In the genomic region with DNA sequence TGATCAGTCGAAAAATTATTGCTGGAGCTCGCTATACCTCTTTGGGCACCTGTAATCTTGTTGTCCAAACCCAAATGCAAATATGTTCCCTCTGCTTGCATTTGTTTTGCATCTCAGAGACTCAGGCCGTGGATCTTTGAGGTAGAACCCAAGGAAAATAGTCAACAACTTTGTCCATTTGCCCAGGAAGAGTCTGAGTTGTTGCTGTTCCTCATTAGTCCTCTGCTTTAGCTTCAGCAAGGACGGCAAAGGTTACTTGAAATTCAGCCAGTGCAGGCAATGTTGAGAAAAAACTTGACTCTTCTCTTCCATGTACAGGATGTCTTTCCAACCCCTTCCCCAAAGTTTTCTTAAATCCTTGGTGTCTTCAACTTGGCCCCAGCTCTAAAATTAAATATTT, we compare ENCODE assay signal across 14 cellular contexts. TPM values are rescaled to one million over a fixed set of nuclear protein-coding genes. Genes with fewer than 3 reads are reported as not detected.
DNase-seq lines count a peak whose midpoint lies in the region; ATAC-seq, FAIRE-seq and TF ChIP-seq lines count a peak whose summit lies in the region.
"Had no signal": no experiment of that assay in that cellular context is flagged by ENCODE, and none has a peak within 500 bp of the region (broad histone marks: within the 10 kb centered on the region; RNA-seq: fewer than 3 reads in every experiment).

No MANE protein-coding gene starts in this region.

- H3K27ac ChIP-seq in psoas muscle, result peak overlapping the region; percentile 97
- peak overlapping the region; percentile 43 to 99 for H3K27ac ChIP-seq in aorta (ENCODE audit: low read depth in 1 of 2, low read length in 2 of 2)

- no peaks in the 10 kb centered on the region for H3K9me3 ChIP-seq in psoas muscle
- H3K9me3 ChIP-seq in aorta (ENCODE audit: control insufficient read depth, low read length), result no peaks in the 10 kb centered on the region

- intact Hi-C loops in Right ventricle myocardium superior (cut with DNase I) (loop anchor here (5.0 kb wide), 1 partner anchor 37 kb away; no protein-coding TSS in a partner anchor), cardiac septum (cut with DNase I) (loop anchor here (1.0 kb wide), 1 partner anchor 46 kb away; the partner anchor contains the start of gene PDK4), psoas muscle (cut with DNase I) (loop anchor here in 1 of 2 donors (1.0 kb wide), 1 partner anchor 46 kb away; the partner anchor contains the start of gene PDK4), aorta (cut with DNase I) (loop anchor here in 1 of 2 donors (1.0 kb wide), 1 partner anchor 46 kb away; the partner anchor contains the start of gene PDK4)

- H3K4me3 Mint-ChIP-seq in endothelial cell (ENCODE audit: unreplicated experiment), result no peak overlapping the region
- H3K4me3 Mint-ChIP-seq: central memory CD8-positive, alpha-beta T cell had no signal

- no peaks in the 10 kb centered on the region for H3K9me3 Mint-ChIP-seq in endothelial cell (ENCODE audit: unreplicated experiment)
- H3K9me3 Mint-ChIP-seq: central memory CD8-positive, alpha-beta T cell had no signal

- TF ChIP-seq CTCF in psoas muscle (IDR thresholded peaks at IDR 0.05) (no peak), endothelial cell (IDR thresholded peaks at IDR 0.05; ENCODE audit: unreplicated experiment) (no peak)

- no peak for FAIRE-seq in frontal cortex (lab: Jason Lieb, UNC)
- FAIRE-seq: A204.1, GM12892 had no signal

- peak; percentile 22 for ATAC-seq in Right ventricle myocardium superior (ENCODE audit: poor library complexity)
- ATAC-seq in psoas muscle, result no peak
- ATAC-seq in aorta (ENCODE audit: low FRiP score), result no peak
- ATAC-seq in GM18519 (IDR thresholded peaks at IDR 0.05; ENCODE audit: low FRiP score, unreplicated experiment), result no peak

- H3K4me3 ChIP-seq in psoas muscle (peak overlapping the region; percentile 49), aorta (ENCODE audit: low read length in 2 of 2) (no peak overlapping the region)

- no peaks in the 10 kb centered on the region for H3K4me1 Mint-ChIP-seq in endothelial cell (ENCODE audit: unreplicated experiment)
- H3K4me1 Mint-ChIP-seq: central memory CD8-positive, alpha-beta T cell had no signal

- H3K27me3 ChIP-seq in psoas muscle (ENCODE audit: insufficient read depth in 3 of 3, low read length in 2 of 3), result no peaks in the 10 kb centered on the region
- H3K27me3 ChIP-seq in aorta (ENCODE audit: control insufficient read depth in 1 of 2, insufficient read depth in 2 of 2, low read length in 1 of 2), result no peaks in the 10 kb centered on the region

- H3K36me3 ChIP-seq in psoas muscle (ENCODE audit: insufficient read depth in 1 of 2, low read depth in 1 of 2), result no peaks in the 10 kb centered on the region
- H3K36me3 ChIP-seq in aorta (ENCODE audit: control insufficient read depth in 1 of 2, insufficient read depth in 2 of 2, low read length in 1 of 2), result no peaks in the 10 kb centered on the region

- no peak overlapping the region for H3K27ac Mint-ChIP-seq in endothelial cell (ENCODE audit: unreplicated experiment)

- no peaks in the 10 kb centered on the region for H3K36me3 Mint-ChIP-seq in endothelial cell (ENCODE audit: low read depth, unreplicated experiment)

- DNase-seq in Right ventricle myocardium superior (no peak), cardiac septum (ENCODE audit: low spot score) (no peak), frontal cortex (ENCODE audit: low spot score in 2 of 2) (peak; percentile 18 to 43), psoas muscle (no peak), aorta (no peak), Ammon's horn (ENCODE audit: low spot score) (no peak), endothelial cell (ENCODE audit: low spot score) (no peak)
- DNase-seq: MM.1S, NCI-H2227 treated with DMSO at 0.1 percent for 48 hours, SHP77 treated with DMSO at 0.1 percent for 48 hours had no signal

- H3K4me1 ChIP-seq in psoas muscle, result peaks cover 57% of the 10 kb centered on the region
- peaks cover 2 to 4% of the 10 kb centered on the region in 2 donors for H3K4me1 ChIP-seq in aorta (ENCODE audit: control insufficient read depth in 1 of 2, insufficient read depth in 2 of 2, low read length in 2 of 2)

- H3K27me3 Mint-ChIP-seq in endothelial cell (ENCODE audit: unreplicated experiment), result no peaks in the 10 kb centered on the region

- WGBS in psoas muscle, 3 donors, result 15 to 35% (median 24%) methylated on average over 4 of the region's 4 CpGs
- 51 to 69% methylated on average over 4 of the region's 4 CpGs for WGBS in aorta, 2 donors

RNA-seq across cellular contexts. Expression of gene PDK4, which starts 45.8 kb away (rescaled TPM):
- total RNA-seq in Right ventricle myocardium superior, result 374 TPM
- 49.0 TPM for total RNA-seq in cardiac septum
- 2.9 TPM for total RNA-seq in frontal cortex
- 1,000 to 10,000 TPM in 2 of 4 donors, 100 to 1,000 TPM in 2; 386 to 3,046 (median 1,769) TPM for total RNA-seq in psoas muscle
- polyA plus RNA-seq in psoas muscle, result 1,000 to 10,000 TPM in 2 of 3 donors, 100 to 1,000 TPM in 1; 174 to 2,971 (median 2,751) TPM
- 100 to 1,000 TPM in 1 of 2 donors, 10 to 100 TPM in 1; 34.1 to 294 TPM for total RNA-seq in aorta
- polyA plus RNA-seq in aorta, result 100 to 1,000 TPM; 108 to 126 TPM
- 0.23 TPM for total RNA-seq in endothelial cell (ENCODE audit: unreplicated experiment)

Comparison
In these comparisons a context has a peak if more than half of its experiments do, and no peak if none do; other contexts are left out.
1. DNase-seq: peak in frontal cortex (2 of 2); none in Right ventricle myocardium superior (single experiment), cardiac septum (single experiment), psoas muscle (0 of 2), aorta (0 of 2), Ammon's horn (single experiment) and endothelial cell (single experiment).